15 cellular contexts compared by ENCODE assay signal in the genomic region with DNA sequence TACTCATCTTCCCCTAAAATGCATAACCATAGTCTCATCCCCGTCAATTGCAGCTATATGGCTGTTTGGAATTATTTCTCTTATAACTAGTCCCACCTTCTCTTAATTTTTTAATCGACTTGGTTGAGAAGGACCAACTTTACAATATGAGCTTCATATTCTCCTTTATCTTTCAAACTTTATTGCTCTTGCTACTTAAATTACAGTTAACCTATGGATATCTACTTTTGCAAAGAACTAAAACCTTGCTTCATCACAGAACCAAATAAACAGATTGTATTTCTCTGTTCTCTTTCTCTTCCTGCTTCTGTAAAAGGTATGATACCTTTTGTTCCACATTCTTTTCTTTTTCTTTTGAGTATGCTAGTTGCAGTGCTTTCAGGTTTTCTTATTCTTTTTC. TPM values are rescaled to one million over a fixed set of nuclear protein-coding genes. Genes with fewer than 3 reads are reported as not detected.
DNase-seq lines count a peak whose midpoint lies in the region; ATAC-seq, FAIRE-seq and TF ChIP-seq lines count a peak whose summit lies in the region.
"Had no signal": no experiment of that assay in that cellular context is flagged by ENCODE, and none has a peak within 500 bp of the region (broad histone marks: within the 10 kb centered on the region; RNA-seq: fewer than 3 reads in every experiment).

No MANE protein-coding gene starts in this region.

- peaks cover 38% of the 10 kb centered on the region for H3K79me2 ChIP-seq in SU-DHL-6 (ENCODE audit: insufficient read depth, low read length)

- no peak for ATAC-seq in CD4-positive, CD25-positive, alpha-beta regulatory T cell (ENCODE audit: low read depth in 2 of 2)
- ATAC-seq in effector memory CD8-positive, alpha-beta T cell (replicated peaks) = no peak
- no peak for ATAC-seq in HG03025 (IDR thresholded peaks at IDR 0.05; ENCODE audit: low FRiP score, unreplicated experiment)
- no peak for ATAC-seq in GM18861 (IDR thresholded peaks at IDR 0.05; ENCODE audit: unreplicated experiment)

- no peaks in the 10 kb centered on the region for H3K36me3 Mint-ChIP-seq in CD4-positive, CD25-positive, alpha-beta regulatory T cell
- H3K36me3 Mint-ChIP-seq in effector memory CD8-positive, alpha-beta T cell (ENCODE audit: insufficient read depth) = peaks cover 26% of the 10 kb centered on the region

- peaks cover 35 to 76% (median 60%) of the 10 kb centered on the region in 4 donors for H3K4me1 Mint-ChIP-seq in CD4-positive, CD25-positive, alpha-beta regulatory T cell
- peaks cover 29 to 39% of the 10 kb centered on the region in 2 donors for H3K4me1 Mint-ChIP-seq in effector memory CD8-positive, alpha-beta T cell (ENCODE audit: low read depth in 2 of 2)

- peaks cover 52% of the 10 kb centered on the region for H3F3A ChIP-seq in SU-DHL-6 (ENCODE audit: insufficient read depth)

- no peak for DNase-seq in CD4-positive, CD25-positive, alpha-beta regulatory T cell
- no peak for DNase-seq in effector memory CD8-positive, alpha-beta T cell
- no peak for DNase-seq in NCI-H2029 treated with DMSO at 0.1 percent for 48 hours (lab: John Stamatoyannopoulos, UW)
- DNase-seq: activated CD8-positive, alpha-beta memory T cell treated with anti-CD3 and anti-CD28 coated beads, Interleukin-2, amount 50 U/mL, for 48 hours; aorta; DMS 273 treated with DMSO at 0.1 percent for 48 hours; KG1; NCI-H146; NCI-H446 treated with DMSO at 0.1 percent for 48 hours had no signal

- peak overlapping the region; percentile 84 to 92 (median 89) for H3K4me3 Mint-ChIP-seq in CD4-positive, CD25-positive, alpha-beta regulatory T cell
- H3K4me3 Mint-ChIP-seq in effector memory CD8-positive, alpha-beta T cell = peak overlapping the region; percentile 85 to 86
- H3K4me3 Mint-ChIP-seq: nephron had no signal

- no peaks in the 10 kb centered on the region for H3K9me2 ChIP-seq in SU-DHL-6 (replicated peaks; ENCODE audit: insufficient read depth, low read length)

- H3K4me1 ChIP-seq in CD4-positive, CD25-positive, alpha-beta regulatory T cell (ENCODE audit: control insufficient read depth, insufficient read depth, low read length, poor library complexity, severe bottlenecking) = peaks cover 57% of the 10 kb centered on the region

- H2AFZ ChIP-seq in SU-DHL-6 (ENCODE audit: low read depth, low read length, severe bottlenecking) = no peak overlapping the region

- H4K20me1 ChIP-seq in SU-DHL-6 (ENCODE audit: low read depth, low read length) = no peaks in the 10 kb centered on the region

- H3K36me3 ChIP-seq in CD4-positive, CD25-positive, alpha-beta regulatory T cell (ENCODE audit: control insufficient read depth, insufficient read depth, low read length) = no peaks in the 10 kb centered on the region
- H3K36me3 ChIP-seq in SU-DHL-6 (ENCODE audit: low read length) = 0 out of 2 replicates have a peak, but pooled peaks cover 6% of the 10 kb centered on the region

- H3K9ac ChIP-seq in SU-DHL-6 (ENCODE audit: low read length) = 0 out of 2 replicates have a peak overlapping the region, but pooled peaks have one; percentile 19

- peak overlapping the region; percentile 86 to 94 (median 93) for H3K27ac Mint-ChIP-seq in CD4-positive, CD25-positive, alpha-beta regulatory T cell
- peak overlapping the region; percentile 94 to 99 for H3K27ac Mint-ChIP-seq in effector memory CD8-positive, alpha-beta T cell
- H3K27ac Mint-ChIP-seq: nephron had no signal

- FAIRE-seq in G401.6 (lab: Jason Lieb, UNC) = peak; percentile 74

- H3K9me3 Mint-ChIP-seq in CD4-positive, CD25-positive, alpha-beta regulatory T cell = peaks cover 0 to 2% (median 0%) of the 10 kb centered on the region in 7 donors
- no peaks in the 10 kb centered on the region for H3K9me3 Mint-ChIP-seq in effector memory CD8-positive, alpha-beta T cell
- H3K9me3 Mint-ChIP-seq: nephron had no signal

- H3K4me2 ChIP-seq in SU-DHL-6 (ENCODE audit: low read depth, low read length, poor library complexity, severe bottlenecking) = peak overlapping the region; percentile 93

- TF ChIP-seq CTCF in SU-DHL-6 (IDR thresholded peaks at IDR 0.05; ENCODE audit: insufficient read depth, low read length, poor library complexity, severe bottlenecking) = no peak

- H3K27me3 ChIP-seq in CD4-positive, CD25-positive, alpha-beta regulatory T cell (ENCODE audit: control insufficient read depth, insufficient read depth, low read length) = no peaks in the 10 kb centered on the region
- H3K27me3 ChIP-seq in SU-DHL-6 (ENCODE audit: low read length) = no peaks in the 10 kb centered on the region

- H3K27me3 Mint-ChIP-seq in CD4-positive, CD25-positive, alpha-beta regulatory T cell = peaks cover 14% of the 10 kb centered on the region
- H3K27me3 Mint-ChIP-seq in effector memory CD8-positive, alpha-beta T cell = no peaks in the 10 kb centered on the region

- H3K27ac ChIP-seq in CD4-positive, CD25-positive, alpha-beta regulatory T cell (ENCODE audit: insufficient read depth, low read length, poor library complexity, severe bottlenecking) = peak overlapping the region; percentile 86
- peak overlapping the region; percentile 44; the same call in 1 of the 2 replicates for H3K27ac ChIP-seq in SU-DHL-6 (ENCODE audit: low read depth, low read length)
- H3K27ac ChIP-seq: coronary artery had no signal

- H3K4me3 ChIP-seq in CD4-positive, CD25-positive, alpha-beta regulatory T cell (ENCODE audit: low read depth, low read length) = peak overlapping the region; percentile 72
- no peak overlapping the region for H3K4me3 ChIP-seq in SU-DHL-6 (ENCODE audit: insufficient read depth, low read length, poor library complexity, severe bottlenecking)
- H3K4me3 ChIP-seq: coronary artery had no signal

- no peaks in the 10 kb centered on the region for H3K9me3 ChIP-seq in CD4-positive, CD25-positive, alpha-beta regulatory T cell (ENCODE audit: control insufficient read depth in 2 of 2, low read length in 2 of 2)
- no peaks in the 10 kb centered on the region for H3K9me3 ChIP-seq in SU-DHL-6 (ENCODE audit: insufficient read depth, low read length)

RNA-seq across cellular contexts. Expression of gene CREM, which starts 6.1 kb away (rescaled TPM):
- total RNA-seq in CD4-positive, CD25-positive, alpha-beta regulatory T cell = 121 TPM
- 10 to 100 TPM; 24.6 to 42.0 (median 28.8) TPM for polyA plus RNA-seq in CD4-positive, CD25-positive, alpha-beta regulatory T cell

RNA-seq across cellular contexts. Expression of gene CUL2, which starts 42.6 kb away (rescaled TPM):
- total RNA-seq in CD4-positive, CD25-positive, alpha-beta regulatory T cell = 39.5 TPM
- 10 to 100 TPM; 23.6 to 32.6 (median 25.9) TPM for polyA plus RNA-seq in CD4-positive, CD25-positive, alpha-beta regulatory T cell
